In genomic region chr2:161316686-161317085, GRCh38 we compare ENCODE assay signal across 21 cellular contexts.
"Had no signal": no experiment of that assay in that cellular context is flagged by ENCODE, and none has a peak within 500 bp of the region (broad histone marks: within the 10 kb centered on the region; RNA-seq: fewer than 3 reads in every experiment).

No MANE protein-coding gene starts in this region.

- H3K27ac ChIP-seq: brain microvascular endothelial cell, cardiac muscle cell had no signal

- DNase-seq: activated B cell treated with CpG ODN at 0.5 μM for 24 hours; activated CD4-positive, alpha-beta T cell treated with anti-CD3 and anti-CD28 coated beads for 1 hour; activated CD4-positive, alpha-beta T cell treated with anti-CD3 and anti-CD28 coated beads, Interleukin-2, amount 10 ng/mL, durations not matched to agents 24 days and 14 days; activated CD4-positive, alpha-beta T cell treated with anti-CD3 and anti-CD28 coated beads, Interleukin-2, amount 50 U/mL, for 48 hours; activated CD8-positive, alpha-beta memory T cell treated with anti-CD3 and anti-CD28 coated beads for 24 hours; activated effector memory CD4-positive, alpha-beta T cell treated with anti-CD3 and anti-CD28 coated beads, Interleukin-2, amount 50 U/mL, for 16 hours; activated naive CD4-positive, alpha-beta T cell treated with anti-CD3 and anti-CD28 coated beads for 36 hours; activated T-cell treated with anti-CD3 and anti-CD28 coated beads, Interleukin-2, amount 50 U/mL, for 4 hours; brain microvascular endothelial cell; Karpas-422; NCI-H146; NCI-H187 treated with DMSO at 0.1 percent for 48 hours; NCI-H2081 treated with DMSO at 0.1 percent for 48 hours; NCI-H446; NCI-H524; PC-3; SIG-M5; T-helper 17 cell; T1000 had no signal

- ATAC-seq: activated T-cell treated with anti-CD3 and anti-CD28 coated beads, Interleukin-2, amount 50 U/mL, for 4 hours; PC-3; T-helper 17 cell had no signal

- H3K27me3 ChIP-seq: brain microvascular endothelial cell, cardiac muscle cell had no signal

- H3K9me3 Mint-ChIP-seq: activated B cell treated with CpG ODN at 0.5 μM for 24 hours; activated CD4-positive, alpha-beta T cell treated with anti-CD3 and anti-CD28 coated beads, Interleukin-2, amount 10 ng/mL, durations not matched to agents 24 days and 14 days; activated naive CD4-positive, alpha-beta T cell treated with anti-CD3 and anti-CD28 coated beads for 36 hours; activated T-cell treated with anti-CD3 and anti-CD28 coated beads, Interleukin-2, amount 50 U/mL, for 4 hours had no signal

- H3K4me3 Mint-ChIP-seq: activated B cell treated with CpG ODN at 0.5 μM for 24 hours; activated CD4-positive, alpha-beta T cell treated with anti-CD3 and anti-CD28 coated beads, Interleukin-2, amount 10 ng/mL, durations not matched to agents 24 days and 14 days; activated naive CD4-positive, alpha-beta T cell treated with anti-CD3 and anti-CD28 coated beads for 36 hours; activated naive CD8-positive, alpha-beta T cell; activated T-cell treated with anti-CD3 and anti-CD28 coated beads, Interleukin-2, amount 50 U/mL, for 4 hours; T-helper 17 cell had no signal

- H3K4me3 ChIP-seq: cardiac muscle cell had no signal

- H3K27ac Mint-ChIP-seq: activated B cell treated with CpG ODN at 0.5 μM for 24 hours; activated CD4-positive, alpha-beta T cell treated with anti-CD3 and anti-CD28 coated beads, Interleukin-2, amount 10 ng/mL, durations not matched to agents 24 days and 14 days; activated naive CD4-positive, alpha-beta T cell treated with anti-CD3 and anti-CD28 coated beads for 36 hours; activated naive CD8-positive, alpha-beta T cell; T-helper 17 cell had no signal

- H3K27me3 Mint-ChIP-seq: activated B cell treated with CpG ODN at 0.5 μM for 24 hours; activated CD4-positive, alpha-beta T cell treated with anti-CD3 and anti-CD28 coated beads, Interleukin-2, amount 10 ng/mL, durations not matched to agents 24 days and 14 days; activated naive CD8-positive, alpha-beta T cell; T-helper 17 cell had no signal
